8 cellular contexts compared by ENCODE assay signal in the genomic region with DNA sequence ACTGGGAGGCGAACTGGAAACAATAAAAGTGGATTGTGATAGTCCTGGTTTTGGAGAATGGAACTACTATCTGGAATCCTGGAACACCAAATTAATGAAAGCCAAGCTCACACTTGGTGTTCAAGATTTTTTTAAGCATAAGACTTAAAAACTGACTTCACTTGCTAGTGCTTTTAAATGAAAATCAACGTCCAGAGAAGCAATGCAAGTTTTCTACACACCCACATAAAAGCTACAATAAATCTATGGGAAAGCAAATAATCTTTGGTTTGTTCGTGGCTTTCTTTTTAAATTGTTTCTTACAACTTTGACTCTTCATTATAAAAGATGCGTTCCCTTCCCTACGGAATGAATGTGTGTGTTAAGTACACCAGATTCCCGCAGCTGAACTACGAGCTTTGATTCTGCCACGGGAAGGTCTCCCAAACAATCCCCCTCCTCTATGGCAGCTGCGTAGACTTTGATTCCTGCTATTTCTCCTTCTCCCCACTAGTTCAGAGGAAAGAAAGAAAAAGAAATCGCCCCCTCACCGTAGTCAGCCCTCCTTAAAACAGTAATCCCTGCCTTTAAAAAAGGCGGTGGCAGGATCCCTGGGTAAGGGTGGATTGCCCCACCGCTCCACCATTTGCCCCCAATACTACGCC.
DNase-seq lines count a peak whose midpoint lies in the region; ATAC-seq and TF ChIP-seq lines count a peak whose summit lies in the region.

No MANE protein-coding gene starts in this region.

- H3K27ac ChIP-seq in ACC112 (ENCODE audit: low read depth, low read length): no peak overlapping the region
- peak overlapping the region; percentile 80 to 82 for H3K27ac ChIP-seq in coronary artery

- no peaks in the 10 kb centered on the region for H3K36me3 ChIP-seq in ACC112 (ENCODE audit: insufficient read depth, low read length)
- H3K36me3 ChIP-seq in mucosa of descending colon (ENCODE audit: low read depth): no peaks in the 10 kb centered on the region

- intact Hi-C loops in mucosa of descending colon (cut with DNase I, micrococcal nuclease): no loop called here

- H3K79me2 ChIP-seq in ACC112 (ENCODE audit: control insufficient read depth, insufficient read depth, low read length, unreplicated experiment): no peaks in the 10 kb centered on the region

- TF ChIP-seq CTCF in HFF-Myc (IDR thresholded peaks at IDR 0.05; ENCODE audit: low read depth, low read length, missing control alignments) (no peak), coronary artery (IDR thresholded peaks at IDR 0.05) (no peak), mucosa of descending colon (IDR thresholded peaks at IDR 0.05) (no peak)

- no peak overlapping the region for H2AFZ ChIP-seq in ACC112 (ENCODE audit: low read length, unreplicated experiment)

- peak; percentile 2 for ATAC-seq in mucosa of descending colon
- no peak for ATAC-seq in HG03571 (IDR thresholded peaks at IDR 0.05; ENCODE audit: unreplicated experiment)
- ATAC-seq in GM19395 (IDR thresholded peaks at IDR 0.05; ENCODE audit: unreplicated experiment): no peak

- H3K27me3 ChIP-seq in ACC112 (ENCODE audit: insufficient read depth, low read length): peaks cover 49% of the 10 kb centered on the region

- no peaks in the 10 kb centered on the region for H3K9me3 ChIP-seq in mucosa of descending colon

- H3K4me1 ChIP-seq in ACC112 (ENCODE audit: control insufficient read depth, insufficient read depth, low read length, unreplicated experiment): no peaks in the 10 kb centered on the region
- H3K4me1 ChIP-seq in mucosa of descending colon (ENCODE audit: low read depth): no peaks in the 10 kb centered on the region

- DNase-seq in HFF-Myc (ENCODE audit: extremely low read depth, low read depth) (no peak), coronary artery (ENCODE audit: low spot score) (no peak), mucosa of descending colon (no peak)
- DNase-seq in stimulated activated CD4-positive, alpha-beta T cell treated with anti-CD3 and anti-CD28 coated beads, Interleukin-1b, Interleukin-23, amount 100 ng/mL, for 48 hours: no peak
- DNase-seq in stimulated activated CD4-positive, alpha-beta T cell treated with anti-CD3 and anti-CD28 coated beads, Interleukin-4, amount 100 ng/mL, for 24 hours: no peak

- H3K4me3 ChIP-seq in ACC112 (ENCODE audit: low read depth, low read length) (peak overlapping the region; percentile 56; the same call in 1 of the 2 replicates), HFF-Myc (replicated peaks; ENCODE audit: low read depth, low read length) (peak overlapping the region; percentile 30), coronary artery (peak overlapping the region; percentile 90), mucosa of descending colon (peak overlapping the region; percentile 57)

Comparison
In these comparisons a context has a peak if more than half of its experiments do, and no peak if none do; other contexts are left out.
1. H3K4me3 ChIP-seq: peak in every context shown above with its lines; median percentile 90 in coronary artery; 57 in mucosa of descending colon; 56 in ACC112; 30 in HFF-Myc.